Comparison of ENCODE assay signal across 8 cellular contexts in the genomic region with DNA sequence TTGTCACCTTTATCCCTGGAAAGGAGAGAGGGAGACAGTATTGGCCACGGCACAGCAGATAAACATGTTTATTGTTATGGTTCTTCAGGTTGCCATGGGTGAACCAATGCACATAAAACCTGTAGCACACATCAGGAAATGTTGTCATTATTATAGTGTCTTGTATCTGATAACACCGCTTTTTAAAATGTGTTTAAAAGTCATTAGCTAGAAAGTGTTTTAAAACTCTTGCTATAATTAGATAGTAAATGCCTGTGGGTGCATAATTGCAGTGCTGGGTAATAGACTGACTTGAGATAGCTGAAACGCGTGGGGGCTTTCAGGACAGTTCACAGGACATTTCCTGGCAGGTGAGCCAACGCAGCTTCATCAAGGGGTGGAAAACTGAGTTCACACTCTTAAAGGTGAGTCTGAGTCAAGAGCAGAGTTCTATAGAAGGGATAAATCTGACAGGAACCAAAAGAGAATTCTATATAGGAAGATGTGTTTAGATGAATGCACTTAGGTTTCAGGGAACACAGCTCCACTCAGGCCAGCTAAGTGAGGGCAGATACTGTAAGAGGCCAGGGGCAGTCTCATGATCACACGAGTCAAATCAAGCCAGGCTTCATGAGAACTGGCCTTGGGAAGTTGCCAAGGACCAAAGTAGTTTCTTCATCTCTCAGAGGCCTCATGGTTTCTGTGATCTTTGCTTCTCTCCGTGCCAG. TPM values are rescaled to one million over a fixed set of nuclear protein-coding genes. Genes with fewer than 3 reads are reported as not detected.
A peak's percentile ranks its signal among the peaks of the same experiment; 100 is the strongest.
DNase-seq lines count a peak whose midpoint lies in the region; ATAC-seq and TF ChIP-seq lines count a peak whose summit lies in the region.

No MANE protein-coding gene starts in this region.

- H3K27me3 ChIP-seq in osteoblast (ENCODE audit: insufficient read depth, low read length) (no peaks in the 10 kb centered on the region), H7 (ENCODE audit: control insufficient read depth, insufficient read depth, low read length) (no peaks in the 10 kb centered on the region), mesendoderm (ENCODE audit: insufficient read depth, low read length, poor library complexity) (no peaks in the 10 kb centered on the region)

- H4K20me1 ChIP-seq in osteoblast (ENCODE audit: insufficient read depth, low read length) = no peaks in the 10 kb centered on the region

- no peak overlapping the region for H3K4ac ChIP-seq in mesendoderm (ENCODE audit: low read depth, low read length)

- H4K5ac ChIP-seq in mesendoderm (ENCODE audit: low read length) = no peak overlapping the region

- H3K79me1 ChIP-seq in mesendoderm (ENCODE audit: low read length) = no peaks in the 10 kb centered on the region

- H2BK15ac ChIP-seq in mesendoderm (replicated peaks; ENCODE audit: low read depth) = no peak overlapping the region

- H3K4me1 ChIP-seq in osteoblast (ENCODE audit: insufficient read depth, low read length) = no peaks in the 10 kb centered on the region
- no peaks in the 10 kb centered on the region for H3K4me1 ChIP-seq in mesendoderm (ENCODE audit: control insufficient read depth, low read depth, low read length)

- TF ChIP-seq CTCF in fibroblast of mammary gland (conservative IDR thresholded peaks at IDR 0.05; ENCODE audit: control insufficient read depth, insufficient read depth, low read depth, low read length) = no peak
- no peak for TF ChIP-seq CTCF in osteoblast (IDR thresholded peaks at IDR 0.05; ENCODE audit: extremely low read depth, low read depth, low read length)

- H3K79me2 ChIP-seq in osteoblast (ENCODE audit: insufficient read depth, low read length) (no peaks in the 10 kb centered on the region), mesendoderm (ENCODE audit: control insufficient read depth, insufficient read depth, low read length) (no peaks in the 10 kb centered on the region)

- H2AK5ac ChIP-seq in mesendoderm (ENCODE audit: low read length) = no peak overlapping the region

- DNase-seq in DMS153 treated with DMSO at 0.1 percent for 48 hours (lab: John Stamatoyannopoulos, UW; ENCODE audit: unreplicated experiment) (peak; percentile 18), NCI-H2029 (lab: John Stamatoyannopoulos, UW) (peak; percentile 35), fibroblast of mammary gland (ENCODE audit: low read depth) (peak; percentile 75), osteoblast (ENCODE audit: insufficient read length, low spot score, missing footprints) (peak; percentile 19), H7 (no peak), mesendoderm (no peak)

- no peak overlapping the region for H2BK5ac ChIP-seq in mesendoderm (ENCODE audit: low read length)

- no peak overlapping the region for H3K9ac ChIP-seq in mesendoderm (ENCODE audit: low read length)

- no peak overlapping the region for H3K18ac ChIP-seq in mesendoderm (ENCODE audit: low read length)

- H3K36me3 ChIP-seq in osteoblast (ENCODE audit: insufficient read depth, low read length) (peaks cover 5% of the 10 kb centered on the region), H7 (replicated peaks; ENCODE audit: control insufficient read depth, insufficient read depth, low read length) (no peaks in the 10 kb centered on the region), mesendoderm (ENCODE audit: control insufficient read depth, insufficient read depth, low read length) (no peaks in the 10 kb centered on the region)

- no peaks in the 10 kb centered on the region for H3K9me3 ChIP-seq in osteoblast (ENCODE audit: low read depth, low read length)

- H3K56ac ChIP-seq in mesendoderm (ENCODE audit: low read length) = no peak overlapping the region

- no peak overlapping the region for H3K4me2 ChIP-seq in osteoblast (ENCODE audit: insufficient read depth, low read length)
- no peak overlapping the region for H3K4me2 ChIP-seq in mesendoderm (ENCODE audit: low read length)

- H4K8ac ChIP-seq in mesendoderm (ENCODE audit: low read depth, low read length) = no peak overlapping the region

- no peak overlapping the region for H3K4me3 ChIP-seq in fibroblast of mammary gland (ENCODE audit: control insufficient read depth, low read depth, low read length)
- H3K4me3 ChIP-seq in osteoblast (ENCODE audit: insufficient read depth, low read length) = no peak overlapping the region
- H3K4me3 ChIP-seq in H7 (ENCODE audit: insufficient read depth, low read depth, low read length) = no peak overlapping the region
- no peak overlapping the region for H3K4me3 ChIP-seq in mesendoderm (ENCODE audit: low read length)

- H3K23ac ChIP-seq in mesendoderm (ENCODE audit: low read length) = no peak overlapping the region

- H2BK120ac ChIP-seq in mesendoderm (ENCODE audit: low read depth, low read length) = no peak overlapping the region

- ATAC-seq in GM21367 (IDR thresholded peaks at IDR 0.05; ENCODE audit: unreplicated experiment) = no peak
- no peak for ATAC-seq in GM19328 (IDR thresholded peaks at IDR 0.05; ENCODE audit: unreplicated experiment)

- H3K27ac ChIP-seq in osteoblast (ENCODE audit: low read depth, low read length) (no peak overlapping the region), mesendoderm (ENCODE audit: low read depth, low read length) (no peak overlapping the region)

- WGBS in mesendoderm (ENCODE audit: extremely low coverage, insufficient coverage, low lambda C conversion rate) = no CpG with 5 or more reads among the region's 7 CpGs

- H2AFZ ChIP-seq in osteoblast (ENCODE audit: low read length) = no peak overlapping the region

RNA-seq across cellular contexts. Expression of a gene that starts 35.6 kb away (rescaled TPM):
- 83.7 and 84.3 TPM in 2 replicates for total RNA-seq in osteoblast
- total RNA-seq in H7 (2014; rRNA removed; shearing (Covaris generic)) = 54.1 and 63.2 TPM in 2 replicates
- polyA plus RNA-seq in mesendoderm (2013, experiment 1 of 2) = 63.4 TPM
- 61.6 TPM for polyA plus RNA-seq in mesendoderm (2013, experiment 2 of 2)

Comparison
In these comparisons a context has a peak if more than half of its experiments do, and no peak if none do; other contexts are left out.
1. DNase-seq: peak in DMS153 treated with DMSO at 0.1 percent for 48 hours (single experiment), NCI-H2029 (single experiment), fibroblast of mammary gland (single experiment) and osteoblast (single experiment); none in H7 (single experiment) and mesendoderm (single experiment).